ENCODE assay signal across 21 cellular contexts in the genomic region with DNA sequence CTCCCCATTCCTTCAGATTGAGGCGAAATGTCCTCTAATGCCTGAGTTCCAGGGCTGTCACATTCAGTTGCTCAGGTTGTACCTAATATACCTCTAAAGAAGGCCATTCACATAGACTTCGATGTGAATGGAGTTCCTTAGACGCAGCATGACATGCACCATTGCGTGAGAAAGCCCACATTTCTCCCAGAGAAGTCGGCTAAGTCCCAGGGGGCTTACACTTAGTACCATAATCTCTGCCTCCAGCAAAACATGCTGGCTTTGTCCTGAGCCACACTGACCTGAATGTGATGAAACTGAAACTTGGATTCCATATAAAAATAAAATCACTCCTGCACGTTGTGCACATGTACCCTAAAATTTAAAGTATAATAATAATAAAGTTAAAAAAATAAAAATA.
"Had no signal": no experiment of that assay in that cellular context is flagged by ENCODE, and none has a peak within 500 bp of the region (broad histone marks: within the 10 kb centered on the region; RNA-seq: fewer than 3 reads in every experiment).

No MANE protein-coding gene starts in this region.

- H3K9ac ChIP-seq: parathyroid adenoma had no signal

- H3K4me3 ChIP-seq: breast epithelium, coronary artery, spleen, tibial nerve, uterus had no signal

- H2AFZ ChIP-seq: parathyroid adenoma had no signal

- H3K36me3 ChIP-seq: breast epithelium, neutrophil, spleen, tibial nerve, uterus had no signal

- H3K27me3 ChIP-seq: breast epithelium, neutrophil, spleen, tibial nerve, uterus had no signal

- DNase-seq: activated CD4-positive, alpha-beta T cell treated with anti-CD3 and anti-CD28 coated beads, Interleukin-2, amount 50 U/mL, for 4 hours; activated effector memory CD4-positive, alpha-beta T cell treated with anti-CD3 and anti-CD28 coated beads, Interleukin-2, amount 50 U/mL, for 16 hours; activated naive CD4-positive, alpha-beta T cell treated with anti-CD3 and anti-CD28 coated beads, Interleukin-2, amount 50 U/mL, for 16 hours; activated T-cell treated with anti-CD3 and anti-CD28 coated beads, Interleukin-2, amount 50 U/mL, for 72 hours; aorta; effector CD4-positive, alpha-beta T cell; immature natural killer cell; kidney glomerular epithelial cell; left ventricle myocardium superior; natural killer cell; spleen; stimulated activated naive CD4-positive, alpha-beta T cell treated with Interleukin-2 at 50 U/mL for 16 hours; substantia nigra; T-helper 17 cell; uterus had no signal

- H3K4me1 ChIP-seq: breast epithelium, parathyroid adenoma, uterus had no signal

- H3K9me3 ChIP-seq: breast epithelium, neutrophil, spleen, tibial nerve, uterus had no signal

- H3K79me2 ChIP-seq: parathyroid adenoma had no signal

- H3K27ac ChIP-seq: breast epithelium, coronary artery, neutrophil, parathyroid adenoma, spleen, uterus, VCaP had no signal
